In the genomic region with DNA sequence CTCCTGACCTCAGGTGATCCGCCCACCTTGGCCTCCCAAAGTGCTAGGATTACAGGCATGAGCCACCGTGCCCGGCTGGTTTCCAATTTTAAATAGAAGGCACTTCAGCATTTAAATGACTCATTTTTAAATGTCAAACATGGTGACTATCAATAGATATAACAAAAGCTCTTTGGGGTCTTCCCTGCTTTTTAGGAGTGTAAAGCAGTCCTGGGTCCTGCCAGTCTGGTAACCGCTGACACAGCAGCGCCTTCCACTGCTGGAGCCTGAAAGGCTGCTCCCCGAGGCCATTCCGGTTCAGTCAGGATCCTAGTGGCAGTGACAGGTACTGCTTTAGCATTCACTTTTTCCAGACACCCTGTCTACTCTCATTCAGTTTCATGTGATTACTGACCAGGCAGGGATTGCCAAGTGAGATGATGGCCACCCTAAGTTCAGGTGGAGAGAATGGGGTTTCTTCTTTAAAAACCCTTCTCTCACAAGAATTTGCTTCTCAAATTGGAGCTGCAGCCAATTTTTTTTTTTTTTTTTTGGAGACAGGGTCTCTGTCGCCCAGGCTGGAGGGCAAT, we compare ENCODE assay signal across 1 cellular context.
TF ChIP-seq lines count a peak whose summit lies in the region.

No MANE protein-coding gene starts in this region.

TF ChIP-seq in HepG2, 621 proteins besides CTCF, POLR2A, EP300 and RAD21 (continued from another document and continues in another):
- TF ChIP-seq, protein P1, sequence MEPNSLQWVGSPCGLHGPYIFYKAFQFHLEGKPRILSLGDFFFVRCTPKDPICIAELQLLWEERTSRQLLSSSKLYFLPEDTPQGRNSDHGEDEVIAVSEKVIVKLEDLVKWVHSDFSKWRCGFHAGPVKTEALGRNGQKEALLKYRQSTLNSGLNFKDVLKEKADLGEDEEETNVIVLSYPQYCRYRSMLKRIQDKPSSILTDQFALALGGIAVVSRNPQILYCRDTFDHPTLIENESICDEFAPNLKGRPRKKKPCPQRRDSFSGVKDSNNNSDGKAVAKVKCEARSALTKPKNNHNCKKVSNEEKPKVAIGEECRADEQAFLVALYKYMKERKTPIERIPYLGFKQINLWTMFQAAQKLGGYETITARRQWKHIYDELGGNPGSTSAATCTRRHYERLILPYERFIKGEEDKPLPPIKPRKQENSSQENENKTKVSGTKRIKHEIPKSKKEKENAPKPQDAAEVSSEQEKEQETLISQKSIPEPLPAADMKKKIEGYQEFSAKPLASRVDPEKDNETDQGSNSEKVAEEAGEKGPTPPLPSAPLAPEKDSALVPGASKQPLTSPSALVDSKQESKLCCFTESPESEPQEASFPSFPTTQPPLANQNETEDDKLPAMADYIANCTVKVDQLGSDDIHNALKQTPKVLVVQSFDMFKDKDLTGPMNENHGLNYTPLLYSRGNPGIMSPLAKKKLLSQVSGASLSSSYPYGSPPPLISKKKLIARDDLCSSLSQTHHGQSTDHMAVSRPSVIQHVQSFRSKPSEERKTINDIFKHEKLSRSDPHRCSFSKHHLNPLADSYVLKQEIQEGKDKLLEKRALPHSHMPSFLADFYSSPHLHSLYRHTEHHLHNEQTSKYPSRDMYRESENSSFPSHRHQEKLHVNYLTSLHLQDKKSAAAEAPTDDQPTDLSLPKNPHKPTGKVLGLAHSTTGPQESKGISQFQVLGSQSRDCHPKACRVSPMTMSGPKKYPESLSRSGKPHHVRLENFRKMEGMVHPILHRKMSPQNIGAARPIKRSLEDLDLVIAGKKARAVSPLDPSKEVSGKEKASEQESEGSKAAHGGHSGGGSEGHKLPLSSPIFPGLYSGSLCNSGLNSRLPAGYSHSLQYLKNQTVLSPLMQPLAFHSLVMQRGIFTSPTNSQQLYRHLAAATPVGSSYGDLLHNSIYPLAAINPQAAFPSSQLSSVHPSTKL (CRISPR knock-in tag; IDR thresholded peaks at IDR 0.05), result peak; percentile 27; the same call in 1 of the 2 replicates
- TF ChIP-seq, protein P2, sequence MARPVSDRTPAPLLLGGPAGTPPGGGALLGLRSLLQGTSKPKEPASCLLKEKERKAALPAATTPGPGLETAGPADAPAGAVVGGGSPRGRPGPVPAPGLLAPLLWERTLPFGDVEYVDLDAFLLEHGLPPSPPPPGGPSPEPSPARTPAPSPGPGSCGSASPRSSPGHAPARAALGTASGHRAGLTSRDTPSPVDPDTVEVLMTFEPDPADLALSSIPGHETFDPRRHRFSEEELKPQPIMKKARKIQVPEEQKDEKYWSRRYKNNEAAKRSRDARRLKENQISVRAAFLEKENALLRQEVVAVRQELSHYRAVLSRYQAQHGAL (CRISPR knock-in tag; IDR thresholded peaks at IDR 0.05; ENCODE audit: not compliant biosample characterization), result no peak
- TF ChIP-seq RBM22 (optimal IDR thresholded peaks at IDR 0.05; ENCODE audit: low read length) (peak; percentile 70), MEIS2 (CRISPR knock-in tag; IDR thresholded peaks at IDR 0.05) (peak; percentile 44; the same call in 1 of the 2 replicates), RFX3 (CRISPR knock-in tag; IDR thresholded peaks at IDR 0.05) (no peak), XRCC5 (optimal IDR thresholded peaks at IDR 0.05; ENCODE audit: low read length) (peak; percentile 98), MXI1 (IDR thresholded peaks at IDR 0.05; ENCODE audit: borderline replicate concordance, low read depth, low read length) (peak; percentile 42; the same call in 2 of the 3 replicates), ZFP36L2 (CRISPR knock-in tag; IDR thresholded peaks at IDR 0.05) (no peak), HDAC1 (CRISPR knock-in tag; IDR thresholded peaks at IDR 0.05) (peak; percentile 52), KLF12 (CRISPR knock-in tag; IDR thresholded peaks at IDR 0.05; ENCODE audit: borderline replicate concordance) (peak; percentile 24; the same call in 1 of the 2 replicates), RFX1 (IDR thresholded peaks at IDR 0.05) (no peak), RFXAP (CRISPR knock-in tag; IDR thresholded peaks at IDR 0.05; ENCODE audit: borderline replicate concordance) (no peak), STAT5B (CRISPR knock-in tag; IDR thresholded peaks at IDR 0.05) (no peak), ZNF720 (CRISPR knock-in tag; IDR thresholded peaks at IDR 0.05) (no peak), NFYC (CRISPR knock-in tag; IDR thresholded peaks at IDR 0.05) (no peak), PLRG1 (conservative IDR thresholded peaks at IDR 0.05) (no peak), BCL6 (CRISPR knock-in tag; IDR thresholded peaks at IDR 0.05) (peak; percentile 58), SMYD3 (CRISPR knock-in tag; IDR thresholded peaks at IDR 0.05) (0 out of 2 replicates have a peak, but pooled peaks have one; percentile 53), RARA (CRISPR knock-in tag; IDR thresholded peaks at IDR 0.05) (peak; percentile 59), HMG20A (CRISPR knock-in tag; IDR thresholded peaks at IDR 0.05; ENCODE audit: borderline replicate concordance) (no peak), ADNP (CRISPR knock-in tag; IDR thresholded peaks at IDR 0.05) (0 out of 2 replicates have a peak, but pooled peaks have one; percentile 45), ZNF652 (CRISPR knock-in tag; IDR thresholded peaks at IDR 0.05; ENCODE audit: borderline replicate concordance, low read depth) (no peak), ZNF124 (CRISPR knock-in tag; IDR thresholded peaks at IDR 0.05) (0 out of 2 replicates have a peak, but pooled peaks have one; percentile 32), ZNF354B (CRISPR knock-in tag; IDR thresholded peaks at IDR 0.05) (no peak), HCFC1 (IDR thresholded peaks at IDR 0.05; ENCODE audit: low read depth, low read length) (no peak)
- TF ChIP-seq, protein P3, sequence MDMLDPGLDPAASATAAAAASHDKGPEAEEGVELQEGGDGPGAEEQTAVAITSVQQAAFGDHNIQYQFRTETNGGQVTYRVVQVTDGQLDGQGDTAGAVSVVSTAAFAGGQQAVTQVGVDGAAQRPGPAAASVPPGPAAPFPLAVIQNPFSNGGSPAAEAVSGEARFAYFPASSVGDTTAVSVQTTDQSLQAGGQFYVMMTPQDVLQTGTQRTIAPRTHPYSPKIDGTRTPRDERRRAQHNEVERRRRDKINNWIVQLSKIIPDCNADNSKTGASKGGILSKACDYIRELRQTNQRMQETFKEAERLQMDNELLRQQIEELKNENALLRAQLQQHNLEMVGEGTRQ (IDR thresholded peaks at IDR 0.05; ENCODE audit: low read depth, low read length), result no peak
- TF ChIP-seq, protein P3 (CRISPR knock-in tag; IDR thresholded peaks at IDR 0.05; ENCODE audit: borderline replicate concordance), result no peak
- TF ChIP-seq, protein P4, sequence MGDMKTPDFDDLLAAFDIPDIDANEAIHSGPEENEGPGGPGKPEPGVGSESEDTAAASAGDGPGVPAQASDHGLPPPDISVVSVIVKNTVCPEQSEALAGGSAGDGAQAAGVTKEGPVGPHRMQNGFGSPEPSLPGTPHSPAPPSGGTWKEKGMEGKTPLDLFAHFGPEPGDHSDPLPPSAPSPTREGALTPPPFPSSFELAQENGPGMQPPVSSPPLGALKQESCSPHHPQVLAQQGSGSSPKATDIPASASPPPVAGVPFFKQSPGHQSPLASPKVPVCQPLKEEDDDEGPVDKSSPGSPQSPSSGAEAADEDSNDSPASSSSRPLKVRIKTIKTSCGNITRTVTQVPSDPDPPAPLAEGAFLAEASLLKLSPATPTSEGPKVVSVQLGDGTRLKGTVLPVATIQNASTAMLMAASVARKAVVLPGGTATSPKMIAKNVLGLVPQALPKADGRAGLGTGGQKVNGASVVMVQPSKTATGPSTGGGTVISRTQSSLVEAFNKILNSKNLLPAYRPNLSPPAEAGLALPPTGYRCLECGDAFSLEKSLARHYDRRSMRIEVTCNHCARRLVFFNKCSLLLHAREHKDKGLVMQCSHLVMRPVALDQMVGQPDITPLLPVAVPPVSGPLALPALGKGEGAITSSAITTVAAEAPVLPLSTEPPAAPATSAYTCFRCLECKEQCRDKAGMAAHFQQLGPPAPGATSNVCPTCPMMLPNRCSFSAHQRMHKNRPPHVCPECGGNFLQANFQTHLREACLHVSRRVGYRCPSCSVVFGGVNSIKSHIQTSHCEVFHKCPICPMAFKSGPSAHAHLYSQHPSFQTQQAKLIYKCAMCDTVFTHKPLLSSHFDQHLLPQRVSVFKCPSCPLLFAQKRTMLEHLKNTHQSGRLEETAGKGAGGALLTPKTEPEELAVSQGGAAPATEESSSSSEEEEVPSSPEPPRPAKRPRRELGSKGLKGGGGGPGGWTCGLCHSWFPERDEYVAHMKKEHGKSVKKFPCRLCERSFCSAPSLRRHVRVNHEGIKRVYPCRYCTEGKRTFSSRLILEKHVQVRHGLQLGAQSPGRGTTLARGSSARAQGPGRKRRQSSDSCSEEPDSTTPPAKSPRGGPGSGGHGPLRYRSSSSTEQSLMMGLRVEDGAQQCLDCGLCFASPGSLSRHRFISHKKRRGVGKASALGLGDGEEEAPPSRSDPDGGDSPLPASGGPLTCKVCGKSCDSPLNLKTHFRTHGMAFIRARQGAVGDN (CRISPR knock-in tag; IDR thresholded peaks at IDR 0.05), result peak; percentile 58
- TF ChIP-seq, protein P5, sequence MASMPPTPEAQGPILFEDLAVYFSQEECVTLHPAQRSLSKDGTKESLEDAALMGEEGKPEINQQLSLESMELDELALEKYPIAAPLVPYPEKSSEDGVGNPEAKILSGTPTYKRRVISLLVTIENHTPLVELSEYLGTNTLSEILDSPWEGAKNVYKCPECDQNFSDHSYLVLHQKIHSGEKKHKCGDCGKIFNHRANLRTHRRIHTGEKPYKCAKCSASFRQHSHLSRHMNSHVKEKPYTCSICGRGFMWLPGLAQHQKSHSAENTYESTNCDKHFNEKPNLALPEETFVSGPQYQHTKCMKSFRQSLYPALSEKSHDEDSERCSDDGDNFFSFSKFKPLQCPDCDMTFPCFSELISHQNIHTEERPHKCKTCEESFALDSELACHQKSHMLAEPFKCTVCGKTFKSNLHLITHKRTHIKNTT (CRISPR knock-in tag; IDR thresholded peaks at IDR 0.05), result no peak
- TF ChIP-seq, protein P6, sequence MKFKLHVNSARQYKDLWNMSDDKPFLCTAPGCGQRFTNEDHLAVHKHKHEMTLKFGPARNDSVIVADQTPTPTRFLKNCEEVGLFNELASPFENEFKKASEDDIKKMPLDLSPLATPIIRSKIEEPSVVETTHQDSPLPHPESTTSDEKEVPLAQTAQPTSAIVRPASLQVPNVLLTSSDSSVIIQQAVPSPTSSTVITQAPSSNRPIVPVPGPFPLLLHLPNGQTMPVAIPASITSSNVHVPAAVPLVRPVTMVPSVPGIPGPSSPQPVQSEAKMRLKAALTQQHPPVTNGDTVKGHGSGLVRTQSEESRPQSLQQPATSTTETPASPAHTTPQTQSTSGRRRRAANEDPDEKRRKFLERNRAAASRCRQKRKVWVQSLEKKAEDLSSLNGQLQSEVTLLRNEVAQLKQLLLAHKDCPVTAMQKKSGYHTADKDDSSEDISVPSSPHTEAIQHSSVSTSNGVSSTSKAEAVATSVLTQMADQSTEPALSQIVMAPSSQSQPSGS (CRISPR knock-in tag; IDR thresholded peaks at IDR 0.05), result 0 out of 2 replicates have a peak, but pooled peaks have one; percentile 57
- TF ChIP-seq, protein P7, sequence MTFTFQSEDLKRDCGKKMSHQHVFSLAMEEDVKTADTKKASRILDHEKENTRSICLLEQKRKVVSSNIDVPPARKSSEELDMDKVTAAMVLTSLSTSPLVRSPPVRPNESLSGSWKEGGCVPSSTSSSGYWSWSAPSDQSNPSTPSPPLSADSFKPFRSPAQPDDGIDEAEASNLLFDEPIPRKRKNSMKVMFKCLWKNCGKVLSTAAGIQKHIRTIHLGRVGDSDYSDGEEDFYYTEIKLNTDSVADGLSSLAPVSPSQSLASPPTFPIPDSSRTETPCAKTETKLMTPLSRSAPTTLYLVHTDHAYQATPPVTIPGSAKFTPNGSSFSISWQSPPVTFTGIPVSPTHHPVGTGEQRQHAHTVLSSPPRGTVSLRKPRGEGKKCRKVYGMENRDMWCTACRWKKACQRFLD (CRISPR knock-in tag; IDR thresholded peaks at IDR 0.05; ENCODE audit: borderline replicate concordance), result no peak
- TF ChIP-seq, protein P8, sequence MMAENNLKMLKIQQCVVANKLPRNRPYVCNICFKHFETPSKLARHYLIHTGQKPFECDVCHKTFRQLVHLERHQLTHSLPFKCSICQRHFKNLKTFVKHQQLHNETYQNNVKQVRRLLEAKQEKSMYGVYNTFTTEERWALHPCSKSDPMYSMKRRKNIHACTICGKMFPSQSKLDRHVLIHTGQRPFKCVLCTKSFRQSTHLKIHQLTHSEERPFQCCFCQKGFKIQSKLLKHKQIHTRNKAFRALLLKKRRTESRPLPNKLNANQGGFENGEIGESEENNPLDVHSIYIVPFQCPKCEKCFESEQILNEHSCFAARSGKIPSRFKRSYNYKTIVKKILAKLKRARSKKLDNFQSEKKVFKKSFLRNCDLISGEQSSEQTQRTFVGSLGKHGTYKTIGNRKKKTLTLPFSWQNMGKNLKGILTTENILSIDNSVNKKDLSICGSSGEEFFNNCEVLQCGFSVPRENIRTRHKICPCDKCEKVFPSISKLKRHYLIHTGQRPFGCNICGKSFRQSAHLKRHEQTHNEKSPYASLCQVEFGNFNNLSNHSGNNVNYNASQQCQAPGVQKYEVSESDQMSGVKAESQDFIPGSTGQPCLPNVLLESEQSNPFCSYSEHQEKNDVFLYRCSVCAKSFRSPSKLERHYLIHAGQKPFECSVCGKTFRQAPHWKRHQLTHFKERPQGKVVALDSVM (CRISPR knock-in tag; IDR thresholded peaks at IDR 0.05), result peak; percentile 53; the same call in 1 of the 2 replicates
- TF ChIP-seq, protein P9, sequence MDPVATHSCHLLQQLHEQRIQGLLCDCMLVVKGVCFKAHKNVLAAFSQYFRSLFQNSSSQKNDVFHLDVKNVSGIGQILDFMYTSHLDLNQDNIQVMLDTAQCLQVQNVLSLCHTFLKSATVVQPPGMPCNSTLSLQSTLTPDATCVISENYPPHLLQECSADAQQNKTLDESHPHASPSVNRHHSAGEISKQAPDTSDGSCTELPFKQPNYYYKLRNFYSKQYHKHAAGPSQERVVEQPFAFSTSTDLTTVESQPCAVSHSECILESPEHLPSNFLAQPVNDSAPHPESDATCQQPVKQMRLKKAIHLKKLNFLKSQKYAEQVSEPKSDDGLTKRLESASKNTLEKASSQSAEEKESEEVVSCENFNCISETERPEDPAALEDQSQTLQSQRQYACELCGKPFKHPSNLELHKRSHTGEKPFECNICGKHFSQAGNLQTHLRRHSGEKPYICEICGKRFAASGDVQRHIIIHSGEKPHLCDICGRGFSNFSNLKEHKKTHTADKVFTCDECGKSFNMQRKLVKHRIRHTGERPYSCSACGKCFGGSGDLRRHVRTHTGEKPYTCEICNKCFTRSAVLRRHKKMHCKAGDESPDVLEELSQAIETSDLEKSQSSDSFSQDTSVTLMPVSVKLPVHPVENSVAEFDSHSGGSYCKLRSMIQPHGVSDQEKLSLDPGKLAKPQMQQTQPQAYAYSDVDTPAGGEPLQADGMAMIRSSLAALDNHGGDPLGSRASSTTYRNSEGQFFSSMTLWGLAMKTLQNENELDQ (CRISPR knock-in tag; IDR thresholded peaks at IDR 0.05; ENCODE audit: borderline replicate concordance), result no peak
- TF ChIP-seq, protein P10, sequence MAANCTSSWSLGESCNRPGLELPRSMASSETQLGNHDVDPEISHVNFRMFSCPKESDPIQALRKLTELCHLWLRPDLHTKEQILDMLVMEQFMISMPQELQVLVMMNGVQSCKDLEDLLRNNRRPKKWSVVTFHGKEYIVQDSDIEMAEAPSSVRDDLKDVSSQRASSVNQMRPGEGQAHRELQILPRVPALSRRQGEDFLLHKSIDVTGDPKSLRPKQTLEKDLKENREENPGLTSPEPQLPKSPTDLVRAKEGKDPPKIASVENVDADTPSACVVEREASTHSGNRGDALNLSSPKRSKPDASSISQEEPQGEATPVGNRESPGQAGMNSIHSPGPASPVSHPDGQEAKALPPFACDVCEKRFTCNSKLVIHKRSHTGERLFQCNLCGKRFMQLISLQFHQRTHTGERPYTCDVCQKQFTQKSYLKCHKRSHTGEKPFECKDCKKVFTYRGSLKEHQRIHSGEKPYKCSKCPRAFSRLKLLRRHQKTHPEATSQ (CRISPR knock-in tag; IDR thresholded peaks at IDR 0.05; ENCODE audit: borderline replicate concordance), result no peak
